In the genomic region with DNA sequence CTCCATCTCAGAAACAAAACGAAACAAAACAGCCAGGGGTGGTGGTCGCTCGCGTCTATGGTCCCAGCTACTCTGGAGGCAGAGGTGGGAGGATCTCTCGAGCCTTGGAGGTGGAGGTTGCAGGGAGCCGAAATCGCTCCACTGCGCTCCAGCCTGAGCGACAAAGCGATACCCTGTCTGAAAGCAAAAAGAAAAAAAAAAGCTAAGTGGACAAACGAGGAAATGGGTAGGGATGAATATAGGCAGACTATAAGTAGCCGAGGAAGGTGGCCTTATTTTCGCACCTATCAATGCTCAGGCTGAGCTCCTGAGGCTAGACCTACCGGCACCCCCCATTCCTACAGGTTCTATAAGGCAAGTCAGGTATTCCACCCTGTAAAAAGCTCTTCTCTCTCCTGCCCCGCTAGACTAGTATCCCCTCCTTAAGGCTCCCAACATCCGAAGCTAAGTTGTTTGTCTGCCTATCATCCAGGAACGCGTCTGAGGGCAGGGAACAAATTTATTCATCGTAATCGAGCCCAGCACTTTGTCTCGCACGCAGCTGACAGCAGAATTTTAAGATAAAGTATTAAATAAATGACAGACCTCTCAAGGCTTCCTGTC, we compare ENCODE assay signal across 1 cellular context.
TF ChIP-seq lines count a peak whose summit lies in the region.

No MANE protein-coding gene starts in this region.

TF ChIP-seq in SK-N-SH treated with all-trans-retinoic acid at 6 μM for 48 hours, 23 proteins besides CTCF, POLR2A, EP300 and RAD21 (continued from another document):
- TF ChIP-seq, protein P1, sequence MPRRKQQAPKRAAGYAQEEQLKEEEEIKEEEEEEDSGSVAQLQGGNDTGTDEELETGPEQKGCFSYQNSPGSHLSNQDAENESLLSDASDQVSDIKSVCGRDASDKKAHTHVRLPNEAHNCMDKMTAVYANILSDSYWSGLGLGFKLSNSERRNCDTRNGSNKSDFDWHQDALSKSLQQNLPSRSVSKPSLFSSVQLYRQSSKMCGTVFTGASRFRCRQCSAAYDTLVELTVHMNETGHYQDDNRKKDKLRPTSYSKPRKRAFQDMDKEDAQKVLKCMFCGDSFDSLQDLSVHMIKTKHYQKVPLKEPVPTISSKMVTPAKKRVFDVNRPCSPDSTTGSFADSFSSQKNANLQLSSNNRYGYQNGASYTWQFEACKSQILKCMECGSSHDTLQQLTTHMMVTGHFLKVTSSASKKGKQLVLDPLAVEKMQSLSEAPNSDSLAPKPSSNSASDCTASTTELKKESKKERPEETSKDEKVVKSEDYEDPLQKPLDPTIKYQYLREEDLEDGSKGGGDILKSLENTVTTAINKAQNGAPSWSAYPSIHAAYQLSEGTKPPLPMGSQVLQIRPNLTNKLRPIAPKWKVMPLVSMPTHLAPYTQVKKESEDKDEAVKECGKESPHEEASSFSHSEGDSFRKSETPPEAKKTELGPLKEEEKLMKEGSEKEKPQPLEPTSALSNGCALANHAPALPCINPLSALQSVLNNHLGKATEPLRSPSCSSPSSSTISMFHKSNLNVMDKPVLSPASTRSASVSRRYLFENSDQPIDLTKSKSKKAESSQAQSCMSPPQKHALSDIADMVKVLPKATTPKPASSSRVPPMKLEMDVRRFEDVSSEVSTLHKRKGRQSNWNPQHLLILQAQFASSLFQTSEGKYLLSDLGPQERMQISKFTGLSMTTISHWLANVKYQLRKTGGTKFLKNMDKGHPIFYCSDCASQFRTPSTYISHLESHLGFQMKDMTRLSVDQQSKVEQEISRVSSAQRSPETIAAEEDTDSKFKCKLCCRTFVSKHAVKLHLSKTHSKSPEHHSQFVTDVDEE (CRISPR knock-in tag; IDR thresholded peaks at IDR 0.05): no peak
- TF ChIP-seq ZC3H10 (CRISPR knock-in tag; IDR thresholded peaks at IDR 0.05) (no peak), OSR1 (CRISPR knock-in tag; IDR thresholded peaks at IDR 0.05) (no peak), SNAI2 (CRISPR knock-in tag; IDR thresholded peaks at IDR 0.05) (no peak), ZNF70 (CRISPR knock-in tag; IDR thresholded peaks at IDR 0.05) (no peak)
